1 cellular context compared by ENCODE assay signal in the genomic region with DNA sequence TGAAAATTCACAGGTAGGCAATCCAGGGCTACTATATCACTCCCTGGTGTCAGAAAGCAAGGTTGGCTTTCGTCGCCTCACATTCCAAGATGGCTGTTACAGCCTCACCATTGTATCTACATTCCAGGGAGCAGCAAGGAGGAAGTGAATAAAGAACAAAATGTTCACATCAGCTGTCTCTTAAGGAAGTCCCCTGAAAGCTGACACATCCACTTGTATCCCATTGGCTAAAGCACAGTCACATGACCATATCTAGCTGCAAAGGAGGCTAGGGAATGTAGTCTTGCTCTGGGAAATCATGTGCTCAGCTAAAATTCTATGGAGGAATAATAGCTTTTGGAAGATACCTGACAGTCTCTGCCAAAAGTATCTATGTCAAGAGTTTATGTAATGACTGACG.
TF ChIP-seq lines count a peak whose summit lies in the region.

No MANE protein-coding gene starts in this region.

TF ChIP-seq in IMR-90, 13 proteins besides CTCF, POLR2A, EP300 and RAD21:
- TF ChIP-seq, protein P1, sequence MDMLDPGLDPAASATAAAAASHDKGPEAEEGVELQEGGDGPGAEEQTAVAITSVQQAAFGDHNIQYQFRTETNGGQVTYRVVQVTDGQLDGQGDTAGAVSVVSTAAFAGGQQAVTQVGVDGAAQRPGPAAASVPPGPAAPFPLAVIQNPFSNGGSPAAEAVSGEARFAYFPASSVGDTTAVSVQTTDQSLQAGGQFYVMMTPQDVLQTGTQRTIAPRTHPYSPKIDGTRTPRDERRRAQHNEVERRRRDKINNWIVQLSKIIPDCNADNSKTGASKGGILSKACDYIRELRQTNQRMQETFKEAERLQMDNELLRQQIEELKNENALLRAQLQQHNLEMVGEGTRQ (IDR thresholded peaks at IDR 0.05; ENCODE audit: low read depth, low read length) = peak; percentile 59
- no peak for TF ChIP-seq CEBPB (IDR thresholded peaks at IDR 0.05; ENCODE audit: low read depth, low read length)
